ENCODE assay signal across 13 cellular contexts in the genomic region with DNA sequence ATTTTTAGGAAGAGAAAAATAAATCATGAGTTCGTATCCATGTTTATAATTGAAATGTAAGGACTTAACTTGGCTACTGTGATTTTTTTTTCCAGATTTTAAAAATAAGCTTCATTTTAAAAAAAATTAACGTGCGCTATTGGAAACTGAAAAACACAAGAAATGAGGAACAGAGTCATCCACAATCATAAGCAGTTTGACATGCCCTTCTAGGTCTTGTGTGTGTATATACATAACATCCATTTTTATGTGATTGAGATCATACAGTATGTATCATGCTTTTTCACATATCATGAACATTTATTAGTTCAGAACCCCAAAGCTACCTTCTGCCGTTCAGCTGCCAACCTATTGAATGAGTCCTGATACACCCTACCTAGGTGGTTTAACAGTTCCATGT. TPM values are rescaled to one million over a fixed set of nuclear protein-coding genes. Genes with fewer than 3 reads are reported as not detected.
DNase-seq lines count a peak whose midpoint lies in the region; ATAC-seq and TF ChIP-seq lines count a peak whose summit lies in the region.
"Had no signal": no experiment of that assay in that cellular context is flagged by ENCODE, and none has a peak within 500 bp of the region (broad histone marks: within the 10 kb centered on the region; RNA-seq: fewer than 3 reads in every experiment).

No MANE protein-coding gene starts in this region.

- no peak overlapping the region for H2AFZ ChIP-seq in GM23338

- peaks cover 45% of the 10 kb centered on the region for H3K4me1 Mint-ChIP-seq in GM23338
- peaks cover 27% of the 10 kb centered on the region for H3K4me1 Mint-ChIP-seq in activated CD8-positive, alpha-beta T cell treated with anti-CD3 and anti-CD28 coated beads, Interleukin-2, amount 10 ng/mL, durations not matched to agents 7 days and 5 days (ENCODE audit: low read depth)
- H3K4me1 Mint-ChIP-seq in naive thymus-derived CD8-positive, alpha-beta T cell = peaks cover 26 to 72% (median 61%) of the 10 kb centered on the region in 4 donors

- TF ChIP-seq CTCF in A673 (conservative IDR thresholded peaks at IDR 0.05; ENCODE audit: low read depth, low read length) (no peak), GM23338 (conservative IDR thresholded peaks at IDR 0.05; ENCODE audit: low read depth in 2 of 2) (no peak), coronary artery (IDR thresholded peaks at IDR 0.05) (no peak)

- H3F3A ChIP-seq in GM23338 (replicated peaks; ENCODE audit: low read depth) = no peaks in the 10 kb centered on the region

- H3K36me3 ChIP-seq in A673 (ENCODE audit: insufficient read depth, low read length, poor library complexity, severe bottlenecking) = peaks cover 34% of the 10 kb centered on the region
- peaks cover 6% of the 10 kb centered on the region; the same call in 1 of the 2 replicates for H3K36me3 ChIP-seq in GM23338 (ENCODE audit: insufficient read depth)

- H3K27me3 ChIP-seq in A673 (replicated peaks; ENCODE audit: insufficient read depth, low read depth, low read length, poor library complexity) (no peaks in the 10 kb centered on the region), GM23338 (ENCODE audit: insufficient read depth) (no peaks in the 10 kb centered on the region)
- H3K27me3 ChIP-seq: BE2C, suprapubic skin had no signal

- POLR2A ChIA-PET in A673 (lab: Charles Lee; ENCODE audit: low non-redundant PET) = no interaction called here
- POLR2A ChIA-PET in activated CD8-positive, alpha-beta T cell treated with anti-CD3 and anti-CD28 coated beads, Interleukin-2, amount 10 ng/mL, durations not matched to agents 7 days and 5 days (lab: Charles Lee) = interaction anchor here (1.5 kb wide), 1 partner anchor 80 kb away, joined by 3 read pairs; no protein-coding TSS in a partner anchor
- POLR2A ChIA-PET in naive thymus-derived CD8-positive, alpha-beta T cell (lab: Charles Lee) = interaction anchor here (1.0 kb wide), 1 partner anchor 23 kb away, joined by 3 read pairs; a partner anchor contains a TSS

- peak overlapping the region; percentile 68 for H3K27ac Mint-ChIP-seq in GM23338
- H3K27ac Mint-ChIP-seq in activated CD8-positive, alpha-beta T cell treated with anti-CD3 and anti-CD28 coated beads, Interleukin-2, amount 10 ng/mL, durations not matched to agents 7 days and 5 days = peak overlapping the region; percentile 17
- peak overlapping the region in 8 of 10 donors; percentile 32 to 79 (median 52) for H3K27ac Mint-ChIP-seq in naive thymus-derived CD8-positive, alpha-beta T cell

- DNase-seq in A673 (ENCODE audit: low spot score) = no peak
- DNase-seq in GM23338 (ENCODE audit: low spot score) = no peak
- DNase-seq in activated CD8-positive, alpha-beta T cell treated with anti-CD3 and anti-CD28 coated beads, Interleukin-2, amount 10 ng/mL, durations not matched to agents 7 days and 5 days = no peak
- no peak for DNase-seq in naive thymus-derived CD8-positive, alpha-beta T cell
- DNase-seq in coronary artery (ENCODE audit: low spot score) = no peak
- DNase-seq in 8988T = no peak
- DNase-seq: BE2C, RPMI8226, SW 1271, WERI-Rb-1 had no signal

- H3K4me3 ChIP-seq in A673 (ENCODE audit: low read depth, low read length, poor library complexity, severe bottlenecking) (no peak overlapping the region), GM23338 (no peak overlapping the region), coronary artery (no peak overlapping the region)
- H3K4me3 ChIP-seq: suprapubic skin had no signal

- H3K9me3 Mint-ChIP-seq in GM23338 = no peaks in the 10 kb centered on the region
- no peaks in the 10 kb centered on the region for H3K9me3 Mint-ChIP-seq in activated CD8-positive, alpha-beta T cell treated with anti-CD3 and anti-CD28 coated beads, Interleukin-2, amount 10 ng/mL, durations not matched to agents 7 days and 5 days (ENCODE audit: insufficient read depth)
- no peaks in the 10 kb centered on the region for H3K9me3 Mint-ChIP-seq in naive thymus-derived CD8-positive, alpha-beta T cell

- no peaks in the 10 kb centered on the region for H3K9me2 ChIP-seq in GM23338 (ENCODE audit: insufficient read depth)

- H3K36me3 Mint-ChIP-seq in GM23338 (ENCODE audit: low read depth) = peaks cover 25% of the 10 kb centered on the region
- H3K36me3 Mint-ChIP-seq in activated CD8-positive, alpha-beta T cell treated with anti-CD3 and anti-CD28 coated beads, Interleukin-2, amount 10 ng/mL, durations not matched to agents 7 days and 5 days (ENCODE audit: low read depth) = peaks cover 28% of the 10 kb centered on the region
- H3K36me3 Mint-ChIP-seq in naive thymus-derived CD8-positive, alpha-beta T cell = peaks cover 4 to 47% (median 15%) of the 10 kb centered on the region in 3 donors

- H3K9me3 ChIP-seq in A673 (ENCODE audit: low read depth, low read length, poor library complexity, severe bottlenecking) = no peaks in the 10 kb centered on the region
- H3K9me3 ChIP-seq: BE2C, suprapubic skin had no signal

- peak overlapping the region; percentile 3 for H3K27ac ChIP-seq in A673 (ENCODE audit: low read depth, low read length, poor library complexity, severe bottlenecking)
- peak overlapping the region; percentile 56; the same call in 1 of the 2 replicates for H3K27ac ChIP-seq in GM23338 (ENCODE audit: low read depth)
- no peak overlapping the region for H3K27ac ChIP-seq in coronary artery
- H3K27ac ChIP-seq: suprapubic skin, WERI-Rb-1 had no signal

- intact Hi-C loops in A673 (cut with micrococcal nuclease; ENCODE audit: unreplicated experiment) = no loop called here

- peak overlapping the region; percentile 53; the same call in 1 of the 2 replicates for H3K4me2 ChIP-seq in GM23338

- H3K27me3 Mint-ChIP-seq in GM23338 (ENCODE audit: insufficient read depth, low read depth, poor library complexity) = no peaks in the 10 kb centered on the region
- H3K27me3 Mint-ChIP-seq in activated CD8-positive, alpha-beta T cell treated with anti-CD3 and anti-CD28 coated beads, Interleukin-2, amount 10 ng/mL, durations not matched to agents 7 days and 5 days (ENCODE audit: low read depth) = no peaks in the 10 kb centered on the region
- H3K27me3 Mint-ChIP-seq in naive thymus-derived CD8-positive, alpha-beta T cell = no peaks in the 10 kb centered on the region

- H3K4me1 ChIP-seq in A673 (ENCODE audit: insufficient read depth, low read length, poor library complexity, severe bottlenecking) (peaks cover 24% of the 10 kb centered on the region), GM23338 (ENCODE audit: insufficient read depth) (peaks cover 15% of the 10 kb centered on the region)

- CTCF ChIA-PET in A673 (lab: Charles Lee) = no interaction called here
- CTCF ChIA-PET in activated CD8-positive, alpha-beta T cell treated with anti-CD3 and anti-CD28 coated beads, Interleukin-2, amount 10 ng/mL, durations not matched to agents 7 days and 5 days (lab: Charles Lee) = interaction anchor here (0.8 to 2.0 kb wide), 4 partner anchors 9 to 38 kb away, joined by 3 to 8 read pairs (median 4); a partner anchor contains a TSS

- ATAC-seq in GM23338 = no peak
- ATAC-seq in activated CD8-positive, alpha-beta T cell treated with anti-CD3 and anti-CD28 coated beads, Interleukin-2, amount 10 ng/mL, durations not matched to agents 7 days and 5 days = no peak
- no peak for ATAC-seq in naive thymus-derived CD8-positive, alpha-beta T cell
- ATAC-seq in HG03378 (IDR thresholded peaks at IDR 0.05; ENCODE audit: unreplicated experiment) = no peak
- ATAC-seq: sciatic nerve had no signal

- BruUV-seq in A673 (replicated peaks; lab: Mats Ljungman, UMichigan) = no TSS peak

- peak overlapping the region; percentile 39; the same call in 1 of the 3 replicates for H3K4me3 Mint-ChIP-seq in GM23338
- H3K4me3 Mint-ChIP-seq in activated CD8-positive, alpha-beta T cell treated with anti-CD3 and anti-CD28 coated beads, Interleukin-2, amount 10 ng/mL, durations not matched to agents 7 days and 5 days = no peak overlapping the region
- peak overlapping the region in 4 of 10 donors; percentile 1 to 18 (median 2) for H3K4me3 Mint-ChIP-seq in naive thymus-derived CD8-positive, alpha-beta T cell

- H4K20me1 ChIP-seq in GM23338 (replicated peaks; ENCODE audit: insufficient read depth) = peaks cover 12% of the 10 kb centered on the region; the same call in 1 of the 2 replicates

- peaks cover 89% of the 10 kb centered on the region for H3K79me2 ChIP-seq in GM23338 (replicated peaks; ENCODE audit: insufficient read depth)

RNA-seq across cellular contexts. Expression of a gene that starts 22.7 kb away (rescaled TPM):
- total RNA-seq in A673 (2021) = 85.9 and 86.4 TPM in 2 replicates
- 68.4 and 78.2 TPM in 2 replicates for total RNA-seq in GM23338 (2014; rRNA removed; shearing (Covaris generic))
- polyA plus RNA-seq in GM23338 (2016; fragmentation: Nextera tagmentation; extraction: Ambion mirVana) = 19.2 and 23.4 TPM in 2 replicates
- 10 to 100 TPM; 52.5 to 62.4 TPM for total RNA-seq in activated CD8-positive, alpha-beta T cell treated with anti-CD3 and anti-CD28 coated beads, Interleukin-2, amount 10 ng/mL, durations not matched to agents 7 days and 5 days
- total RNA-seq in naive thymus-derived CD8-positive, alpha-beta T cell = 10 to 100 TPM; 68.6 to 77.4 TPM
- 10 to 100 TPM; 15.7 to 23.1 (median 16.6) TPM for polyA plus RNA-seq in naive thymus-derived CD8-positive, alpha-beta T cell

RNA-seq across cellular contexts. Expression of a gene that starts 46.6 kb away (rescaled TPM):
- 0.37 TPM in 1 of 2 replicates, not detected in the other for total RNA-seq in A673 (2021)
- 5.0 and 5.5 TPM in 2 replicates for total RNA-seq in GM23338 (2014; rRNA removed; shearing (Covaris generic))
- 2.9 and 4.0 TPM in 2 replicates for polyA plus RNA-seq in GM23338 (2016; fragmentation: Nextera tagmentation; extraction: Ambion mirVana)
- 1 to 10 TPM; 1.1 to 1.5 TPM for total RNA-seq in activated CD8-positive, alpha-beta T cell treated with anti-CD3 and anti-CD28 coated beads, Interleukin-2, amount 10 ng/mL, durations not matched to agents 7 days and 5 days
- total RNA-seq in naive thymus-derived CD8-positive, alpha-beta T cell = 1 to 10 TPM; 3.6 to 3.8 TPM
- 1 to 10 TPM; 3.0 to 5.9 (median 4.1) TPM for polyA plus RNA-seq in naive thymus-derived CD8-positive, alpha-beta T cell

Comparison
In these comparisons a context has a peak if more than half of its experiments do, and no peak if none do; other contexts are left out.
1. H3K27ac ChIP-seq: peak in A673 (single experiment) and GM23338 (single experiment); none in coronary artery (0 of 2).
2. H3K27ac Mint-ChIP-seq: peak in every context shown above with its lines; median percentile 68 in GM23338; 52 in naive thymus-derived CD8-positive, alpha-beta T cell; 17 in activated CD8-positive, alpha-beta T cell treated with anti-CD3 and anti-CD28 coated beads, Interleukin-2, amount 10 ng/mL, durations not matched to agents 7 days and 5 days.